Comparison of ENCODE assay signal across 10 cellular contexts in genomic region chr3:79490165-79491028, GRCh38.
A peak's percentile ranks its signal among the peaks of the same experiment; 100 is the strongest.
DNase-seq lines count a peak whose midpoint lies in the region; ATAC-seq and TF ChIP-seq lines count a peak whose summit lies in the region.
"Had no signal": no experiment of that assay in that cellular context is flagged by ENCODE, and none has a peak within 500 bp of the region (broad histone marks: within the 10 kb centered on the region; RNA-seq: fewer than 3 reads in every experiment).

No MANE protein-coding gene starts in this region.

- no peaks in the 10 kb centered on the region for H3K9me3 ChIP-seq in AG04450 (ENCODE audit: control insufficient read depth, insufficient read depth, low read length)
- no peaks in the 10 kb centered on the region for H3K9me3 ChIP-seq in PC-3 (ENCODE audit: low read length)

- peak; percentile 57; the same call in 1 of the 2 replicates for ATAC-seq in PC-3
- ATAC-seq in omental fat pad (ENCODE audit: low FRiP score) = peak; percentile 76
- ATAC-seq: activated CD4-positive, CD25-positive, alpha-beta regulatory T cell treated with anti-CD3 and anti-CD28 coated beads, Interleukin-2, amount 50 U/mL, for 24 hours had no signal

- H2AFZ ChIP-seq in PC-3 (ENCODE audit: low read length) = no peak overlapping the region

- H3K4me3 ChIP-seq in AG04450 (ENCODE audit: low read depth, low read length) (no peak overlapping the region), PC-3 (ENCODE audit: low read length) (no peak overlapping the region)

- H3F3A ChIP-seq in PC-3 (ENCODE audit: low read length, unreplicated experiment) = no peaks in the 10 kb centered on the region

- intact Hi-C loops in PC-3 (cut with micrococcal nuclease) = loop anchor here (10.0 kb wide), 1 partner anchor 826 kb away; no protein-coding TSS in a partner anchor

- H3K4me1 ChIP-seq in PC-3 (ENCODE audit: insufficient read depth, low read length) = no peaks in the 10 kb centered on the region

- BruUV-seq in PC-3 (replicated peaks; lab: Mats Ljungman, UMichigan) = no TSS peak

- no peaks in the 10 kb centered on the region for H3K79me2 ChIP-seq in PC-3 (ENCODE audit: low read length)

- no peak overlapping the region for H3K4me2 ChIP-seq in PC-3 (ENCODE audit: low read length)

- DNase-seq in AG04450 (ENCODE audit: low read depth, low spot score) = peak; percentile 20
- DNase-seq in PC-3 = no peak
- DNase-seq in fibroblast of peridontal ligament (ENCODE audit: extremely low read depth) = peak; percentile 73
- no peak for DNase-seq in omental fat pad (ENCODE audit: low spot score)
- no peak for DNase-seq in NCI-H1436 treated with DMSO at 0.1 percent for 48 hours (lab: John Stamatoyannopoulos, UW)
- no peak for DNase-seq in NCI-H2081 treated with DMSO at 0.1 percent for 48 hours (lab: John Stamatoyannopoulos, UW)
- no peak for DNase-seq in superior temporal gyrus (ENCODE audit: extremely low spot score)
- no peak for DNase-seq in cerebellar cortex (ENCODE audit: low spot score)
- DNase-seq: activated naive CD8-positive, alpha-beta T cell treated with anti-CD3 and anti-CD28 coated beads, Interleukin-2, amount 10 ng/mL, durations not matched to agents 7 days and 5 days had no signal

- CTCF ChIA-PET in AG04450 (lab: Charles Lee) (interaction anchor here (0.5 kb wide), 1 partner anchor 827 kb away, joined by 4 read pairs; no protein-coding TSS in a partner anchor), PC-3 (lab: Charles Lee) (no interaction called here)

- H4K20me1 ChIP-seq in PC-3 (ENCODE audit: low read length) = no peaks in the 10 kb centered on the region

- H3K27ac ChIP-seq in AG04450 (ENCODE audit: low read depth, low read length) = no peak overlapping the region
- no peak overlapping the region for H3K27ac ChIP-seq in PC-3 (ENCODE audit: low read length)

- POLR2A ChIA-PET in AG04450 (lab: Yijun Ruan, JAX) (no interaction called here), PC-3 (lab: Charles Lee; ENCODE audit: unreplicated experiment) (no interaction called here)

- no peak overlapping the region for H3K9ac ChIP-seq in PC-3 (ENCODE audit: low read length)

- no peaks in the 10 kb centered on the region for H3K36me3 ChIP-seq in PC-3 (ENCODE audit: low read depth, low read length)

- H3K27me3 ChIP-seq in AG04450 (ENCODE audit: control insufficient read depth, insufficient read depth, low read length) (no peaks in the 10 kb centered on the region), PC-3 (ENCODE audit: low read length) (0 out of 2 replicates have a peak, but pooled peaks cover 7% of the 10 kb centered on the region)

- H3K9me2 ChIP-seq in PC-3 (replicated peaks; ENCODE audit: low read length) = no peaks in the 10 kb centered on the region

- TF ChIP-seq CTCF in AG04450 (IDR thresholded peaks at IDR 0.05; ENCODE audit: low read depth, low read length) (0 out of 2 replicates have a peak, but pooled peaks have one; percentile 23), PC-3 (conservative IDR thresholded peaks at IDR 0.05; ENCODE audit: low read depth, low read length) (peak; percentile 44), omental fat pad (IDR thresholded peaks at IDR 0.05) (no peak)

Comparison
In these comparisons a context has a peak if more than half of its experiments do, and no peak if none do; other contexts are left out.
1. DNase-seq: peak in AG04450 (single experiment) and fibroblast of peridontal ligament (single experiment); none in PC-3 (single experiment), omental fat pad (single experiment), NCI-H1436 treated with DMSO at 0.1 percent for 48 hours (single experiment), NCI-H2081 treated with DMSO at 0.1 percent for 48 hours (single experiment), superior temporal gyrus (single experiment) and cerebellar cortex (single experiment).
2. CTCF ChIP-seq: peak in AG04450 (single experiment) and PC-3 (single experiment); none in omental fat pad (0 of 3).